Comparison of ENCODE assay signal across 2 cellular contexts in the genomic region with DNA sequence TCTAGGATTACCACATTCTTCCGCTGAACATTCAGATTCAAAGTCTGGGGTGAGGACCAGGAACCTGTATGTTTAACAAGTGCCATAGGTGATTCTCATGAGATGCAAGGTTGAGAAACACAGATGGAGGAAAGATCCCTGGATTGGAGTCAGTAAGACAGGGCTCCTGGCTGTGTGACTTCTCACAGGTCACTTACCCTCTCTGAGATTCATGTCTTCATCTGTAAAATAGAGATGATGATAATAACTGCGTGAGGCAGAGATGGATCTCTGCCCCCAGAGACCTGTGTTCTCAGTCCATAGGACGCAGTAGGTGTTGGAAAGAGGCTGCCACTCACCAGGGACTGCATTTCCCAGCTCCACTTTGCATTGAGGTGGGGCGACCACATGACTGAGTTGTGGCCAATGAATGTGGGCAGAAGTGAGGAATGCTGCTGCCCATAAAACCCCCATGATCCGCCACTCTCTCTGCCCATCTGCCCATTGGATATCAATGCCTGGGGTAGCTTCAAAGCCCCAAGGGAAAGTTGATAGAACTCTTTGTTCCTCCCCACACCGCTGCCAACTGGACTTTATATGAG.
TF ChIP-seq lines count a peak whose summit lies in the region.

No MANE protein-coding gene starts in this region.

TF ChIP-seq in HEK293, 187 proteins besides CTCF, POLR2A, EP300 and RAD21:
- TF ChIP-seq ZNF791 (tag by site-specific recombination; IDR thresholded peaks at IDR 0.05) (no peak), ZBTB20 (tag by site-specific recombination; IDR thresholded peaks at IDR 0.05) (peak; percentile 51; the same call in 1 of the 2 replicates)
- TF ChIP-seq, protein P1, sequence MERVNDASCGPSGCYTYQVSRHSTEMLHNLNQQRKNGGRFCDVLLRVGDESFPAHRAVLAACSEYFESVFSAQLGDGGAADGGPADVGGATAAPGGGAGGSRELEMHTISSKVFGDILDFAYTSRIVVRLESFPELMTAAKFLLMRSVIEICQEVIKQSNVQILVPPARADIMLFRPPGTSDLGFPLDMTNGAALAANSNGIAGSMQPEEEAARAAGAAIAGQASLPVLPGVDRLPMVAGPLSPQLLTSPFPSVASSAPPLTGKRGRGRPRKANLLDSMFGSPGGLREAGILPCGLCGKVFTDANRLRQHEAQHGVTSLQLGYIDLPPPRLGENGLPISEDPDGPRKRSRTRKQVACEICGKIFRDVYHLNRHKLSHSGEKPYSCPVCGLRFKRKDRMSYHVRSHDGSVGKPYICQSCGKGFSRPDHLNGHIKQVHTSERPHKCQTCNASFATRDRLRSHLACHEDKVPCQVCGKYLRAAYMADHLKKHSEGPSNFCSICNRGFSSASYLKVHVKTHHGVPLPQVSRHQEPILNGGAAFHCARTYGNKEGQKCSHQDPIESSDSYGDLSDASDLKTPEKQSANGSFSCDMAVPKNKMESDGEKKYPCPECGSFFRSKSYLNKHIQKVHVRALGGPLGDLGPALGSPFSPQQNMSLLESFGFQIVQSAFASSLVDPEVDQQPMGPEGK (tag by site-specific recombination; IDR thresholded peaks at IDR 0.05), result no peak
- TF ChIP-seq, protein P2, sequence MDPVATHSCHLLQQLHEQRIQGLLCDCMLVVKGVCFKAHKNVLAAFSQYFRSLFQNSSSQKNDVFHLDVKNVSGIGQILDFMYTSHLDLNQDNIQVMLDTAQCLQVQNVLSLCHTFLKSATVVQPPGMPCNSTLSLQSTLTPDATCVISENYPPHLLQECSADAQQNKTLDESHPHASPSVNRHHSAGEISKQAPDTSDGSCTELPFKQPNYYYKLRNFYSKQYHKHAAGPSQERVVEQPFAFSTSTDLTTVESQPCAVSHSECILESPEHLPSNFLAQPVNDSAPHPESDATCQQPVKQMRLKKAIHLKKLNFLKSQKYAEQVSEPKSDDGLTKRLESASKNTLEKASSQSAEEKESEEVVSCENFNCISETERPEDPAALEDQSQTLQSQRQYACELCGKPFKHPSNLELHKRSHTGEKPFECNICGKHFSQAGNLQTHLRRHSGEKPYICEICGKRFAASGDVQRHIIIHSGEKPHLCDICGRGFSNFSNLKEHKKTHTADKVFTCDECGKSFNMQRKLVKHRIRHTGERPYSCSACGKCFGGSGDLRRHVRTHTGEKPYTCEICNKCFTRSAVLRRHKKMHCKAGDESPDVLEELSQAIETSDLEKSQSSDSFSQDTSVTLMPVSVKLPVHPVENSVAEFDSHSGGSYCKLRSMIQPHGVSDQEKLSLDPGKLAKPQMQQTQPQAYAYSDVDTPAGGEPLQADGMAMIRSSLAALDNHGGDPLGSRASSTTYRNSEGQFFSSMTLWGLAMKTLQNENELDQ (tag by site-specific recombination; IDR thresholded peaks at IDR 0.05; ENCODE audit: low read depth), result no peak

TF ChIP-seq in H1, 55 proteins besides CTCF, POLR2A, EP300 and RAD21:
- TF ChIP-seq CBX8 (IDR thresholded peaks at IDR 0.05; ENCODE audit: borderline replicate concordance, low read depth, low read length) (no peak), FOSL1 (IDR thresholded peaks at IDR 0.05; ENCODE audit: insufficient read depth, low read depth, low read length) (no peak), KDM1A (IDR thresholded peaks at IDR 0.05; ENCODE audit: borderline replicate concordance, low read length) (peak; percentile 30; the same call in 1 of the 2 replicates), BACH1 (IDR thresholded peaks at IDR 0.05; ENCODE audit: low read length) (no peak), TBP (IDR thresholded peaks at IDR 0.05; ENCODE audit: low read depth, low read length) (no peak)
TF ChIP-seq in H1: peak in this region for 1.
